18 cellular contexts compared by ENCODE assay signal in genomic region chr3:13114811-13115615, GRCh38. TPM values are rescaled to one million over a fixed set of nuclear protein-coding genes. Genes with fewer than 3 reads are reported as not detected.
DNase-seq lines count a peak whose midpoint lies in the region; ATAC-seq and TF ChIP-seq lines count a peak whose summit lies in the region.
"Had no signal": no experiment of that assay in that cellular context is flagged by ENCODE, and none has a peak within 500 bp of the region (broad histone marks: within the 10 kb centered on the region; RNA-seq: fewer than 3 reads in every experiment).

No MANE protein-coding gene starts in this region.

- H3K9me3 ChIP-seq in BLaER1 (no peaks in the 10 kb centered on the region), neuronal stem cell (replicated peaks in 1 of 2; ENCODE audit: control insufficient read depth in 2 of 2, insufficient read depth in 1 of 2, low read depth in 1 of 2, low read length in 2 of 2) (no peaks in the 10 kb centered on the region)
- H3K9me3 ChIP-seq in naive thymus-derived CD4-positive, alpha-beta T cell (ENCODE audit: control insufficient read depth in 2 of 3, low read length in 3 of 3), result no peaks in the 10 kb centered on the region
- H3K9me3 ChIP-seq: breast epithelium had no signal

- DNase-seq in GM23338 (ENCODE audit: low spot score) (no peak), cerebellum (ENCODE audit: low spot score) (peak; percentile 55), neuronal stem cell (ENCODE audit: low spot score) (no peak), osteocyte (ENCODE audit: extremely low spot score, unreplicated experiment) (no peak), AG08395 (ENCODE audit: low spot score) (no peak)
- no peak for DNase-seq in naive thymus-derived CD4-positive, alpha-beta T cell
- DNase-seq: activated CD4-positive, alpha-beta T cell treated with anti-CD3 and anti-CD28 coated beads, Interleukin-2, amount 10 ng/mL, durations not matched to agents 24 days and 14 days; COR-L47; dermis blood vessel endothelial cell; HFFc6; NCI-H2107; NCI-H526; SHP77 had no signal

- peaks cover 2% of the 10 kb centered on the region for H3K79me1 ChIP-seq in neuronal stem cell (ENCODE audit: low read depth, low read length)

- H2BK12ac ChIP-seq in neuronal stem cell (ENCODE audit: low read length), result no peak overlapping the region

- H3K4me3 Mint-ChIP-seq in GM23338 (no peak overlapping the region), osteocyte (ENCODE audit: unreplicated experiment) (no peak overlapping the region)
- H3K4me3 Mint-ChIP-seq in naive thymus-derived CD4-positive, alpha-beta T cell, result no peak overlapping the region
- H3K4me3 Mint-ChIP-seq: activated CD4-positive, alpha-beta T cell treated with anti-CD3 and anti-CD28 coated beads, Interleukin-2, amount 10 ng/mL, durations not matched to agents 24 days and 14 days; activated T-helper 17 cell treated with anti-CD3 and anti-CD28 coated beads, Interleukin-2, amount 50 U/mL, for 72 hours; HFFc6 had no signal

- peak overlapping the region; percentile 10 for H4K8ac ChIP-seq in neuronal stem cell (ENCODE audit: low read depth, low read length)

- no peak overlapping the region for H3K14ac ChIP-seq in neuronal stem cell (ENCODE audit: low read length)

- no peaks in the 10 kb centered on the region for H4K20me1 ChIP-seq in BLaER1
- no peaks in the 10 kb centered on the region for H4K20me1 ChIP-seq in GM23338 (replicated peaks; ENCODE audit: insufficient read depth)

- no peak overlapping the region for H3K18ac ChIP-seq in neuronal stem cell (ENCODE audit: low read length)

- no peaks in the 10 kb centered on the region for H3K27me3 ChIP-seq in BLaER1
- no peaks in the 10 kb centered on the region for H3K27me3 ChIP-seq in GM23338 (ENCODE audit: insufficient read depth)
- H3K27me3 ChIP-seq in neuronal stem cell (ENCODE audit: control insufficient read depth in 3 of 3, insufficient read depth in 3 of 3, low read depth in 1 of 3, low read length in 3 of 3), result peaks cover 0 to 17% (median 0%) of the 10 kb centered on the region in 3 experiments
- H3K27me3 ChIP-seq in naive thymus-derived CD4-positive, alpha-beta T cell (ENCODE audit: control insufficient read depth in 2 of 2, insufficient read depth in 2 of 2, low read length in 2 of 2), result no peaks in the 10 kb centered on the region

- CTCF ChIA-PET in naive thymus-derived CD4-positive, alpha-beta T cell (lab: Charles Lee), result no interaction called here

- H2AK5ac ChIP-seq in neuronal stem cell (ENCODE audit: low read depth, low read length), result no peak overlapping the region

- H3K4me1 ChIP-seq in BLaER1, result peaks cover 70% of the 10 kb centered on the region
- H3K4me1 ChIP-seq in GM23338 (ENCODE audit: insufficient read depth), result no peaks in the 10 kb centered on the region
- peaks cover 0 to under 1% of the 10 kb centered on the region in 2 donors for H3K4me1 ChIP-seq in neuronal stem cell (ENCODE audit: control insufficient read depth in 2 of 2, insufficient read depth in 1 of 2, low read depth in 1 of 2, low read length in 2 of 2)
- peaks cover 8 to 14% of the 10 kb centered on the region in 2 donors for H3K4me1 ChIP-seq in naive thymus-derived CD4-positive, alpha-beta T cell (ENCODE audit: control insufficient read depth in 2 of 2, insufficient read depth in 2 of 2, low read length in 2 of 2)
- H3K4me1 ChIP-seq: breast epithelium had no signal

- peak; percentile 43 for ATAC-seq in GM23338
- no peak for ATAC-seq in naive thymus-derived CD4-positive, alpha-beta T cell
- ATAC-seq: activated T-helper 17 cell treated with anti-CD3 and anti-CD28 coated beads, Interleukin-2, amount 50 U/mL, for 72 hours; right cardiac atrium had no signal

- intact Hi-C loops in naive thymus-derived CD4-positive, alpha-beta T cell (cut with micrococcal nuclease), result no loop called here

- H3K9me2 ChIP-seq in GM23338 (ENCODE audit: insufficient read depth), result no peaks in the 10 kb centered on the region

- no peak overlapping the region for H2BK15ac ChIP-seq in neuronal stem cell (ENCODE audit: low read length)

- H2BK5ac ChIP-seq in neuronal stem cell (ENCODE audit: low read length), result no peak overlapping the region

- H3K27me3 Mint-ChIP-seq in GM23338 (ENCODE audit: insufficient read depth, low read depth, poor library complexity) (peaks cover 12% of the 10 kb centered on the region), osteocyte (ENCODE audit: unreplicated experiment) (peaks cover 45% of the 10 kb centered on the region)
- peaks cover 0 to 5% (median 5%) of the 10 kb centered on the region in 5 donors for H3K27me3 Mint-ChIP-seq in naive thymus-derived CD4-positive, alpha-beta T cell

- H3K4me1 Mint-ChIP-seq in GM23338 (peaks cover 17% of the 10 kb centered on the region), osteocyte (ENCODE audit: unreplicated experiment) (peaks cover 3% of the 10 kb centered on the region)
- H3K4me1 Mint-ChIP-seq in naive thymus-derived CD4-positive, alpha-beta T cell, result peaks cover 5 to 16% (median 10%) of the 10 kb centered on the region in 7 donors

- H4K91ac ChIP-seq in neuronal stem cell (ENCODE audit: low read depth, low read length, poor library complexity), result no peak overlapping the region

- H3K36me3 Mint-ChIP-seq in GM23338 (ENCODE audit: low read depth) (no peaks in the 10 kb centered on the region), osteocyte (ENCODE audit: unreplicated experiment) (no peaks in the 10 kb centered on the region)
- H3K36me3 Mint-ChIP-seq in naive thymus-derived CD4-positive, alpha-beta T cell, result no peaks in the 10 kb centered on the region

- H3K4me3 ChIP-seq in BLaER1, result no peak overlapping the region
- H3K4me3 ChIP-seq in GM23338, result no peak overlapping the region
- H3K4me3 ChIP-seq in neuronal stem cell (ENCODE audit: low read length in 2 of 2), result no peak overlapping the region
- no peak overlapping the region for H3K4me3 ChIP-seq in naive thymus-derived CD4-positive, alpha-beta T cell (ENCODE audit: low read length)
- H3K4me3 ChIP-seq: breast epithelium, hepatocyte had no signal

- H3K4me2 ChIP-seq in BLaER1 (peak overlapping the region; percentile 54), GM23338 (no peak overlapping the region), neuronal stem cell (ENCODE audit: insufficient read depth, low read length, poor library complexity, severe bottlenecking) (no peak overlapping the region)
- H3K4me2 ChIP-seq: hepatocyte had no signal

- H3K27ac Mint-ChIP-seq in GM23338, result no peak overlapping the region
- no peak overlapping the region for H3K27ac Mint-ChIP-seq in naive thymus-derived CD4-positive, alpha-beta T cell
- no peak overlapping the region for H3K27ac Mint-ChIP-seq in osteocyte (ENCODE audit: unreplicated experiment)
- H3K27ac Mint-ChIP-seq: activated CD4-positive, alpha-beta T cell treated with anti-CD3 and anti-CD28 coated beads, Interleukin-2, amount 10 ng/mL, durations not matched to agents 24 days and 14 days; activated T-helper 17 cell treated with anti-CD3 and anti-CD28 coated beads, Interleukin-2, amount 50 U/mL, for 72 hours; HFFc6 had no signal

- no peaks in the 10 kb centered on the region for H3F3A ChIP-seq in GM23338 (replicated peaks; ENCODE audit: low read depth)

- H3K27ac ChIP-seq in BLaER1 (no peak overlapping the region), GM23338 (ENCODE audit: low read depth) (no peak overlapping the region), neuronal stem cell (replicated peaks; ENCODE audit: low read length) (no peak overlapping the region)
- no peak overlapping the region for H3K27ac ChIP-seq in naive thymus-derived CD4-positive, alpha-beta T cell (ENCODE audit: low read depth, low read length)
- H3K27ac ChIP-seq: breast epithelium, hepatocyte had no signal

- H3K79me2 ChIP-seq in GM23338 (replicated peaks; ENCODE audit: insufficient read depth), result no peaks in the 10 kb centered on the region
- H3K79me2 ChIP-seq: hepatocyte had no signal

- no peak overlapping the region for H3K9ac ChIP-seq in BLaER1
- no peak overlapping the region for H3K9ac ChIP-seq in neuronal stem cell (ENCODE audit: low read depth, low read length, poor library complexity)

- H2BK120ac ChIP-seq in neuronal stem cell (ENCODE audit: low read depth, low read length), result no peak overlapping the region

- no peak overlapping the region for H3K4ac ChIP-seq in neuronal stem cell (ENCODE audit: low read length)

- WGBS in neuronal stem cell (ENCODE audit: extremely low coverage in 2 of 2, insufficient read length in 2 of 2, insufficient replicate concordance in 1 of 2), 2 donors, result no CpG with 5 or more reads among the region's 16 CpGs

- H3K36me3 ChIP-seq in BLaER1 (no peaks in the 10 kb centered on the region), GM23338 (ENCODE audit: insufficient read depth) (no peaks in the 10 kb centered on the region), neuronal stem cell (replicated peaks in 1 of 2; ENCODE audit: control insufficient read depth in 2 of 2, insufficient read depth in 2 of 2, low read length in 2 of 2) (no peaks in the 10 kb centered on the region)
- H3K36me3 ChIP-seq in naive thymus-derived CD4-positive, alpha-beta T cell (ENCODE audit: control insufficient read depth in 2 of 3, insufficient read depth in 3 of 3, low read length in 3 of 3), result no peaks in the 10 kb centered on the region
- H3K36me3 ChIP-seq: breast epithelium had no signal

- peak overlapping the region; percentile 40 for H3K23ac ChIP-seq in neuronal stem cell (ENCODE audit: low read depth, low read length, poor library complexity)

- POLR2A ChIA-PET in naive thymus-derived CD4-positive, alpha-beta T cell (lab: Charles Lee), result no interaction called here

- no peak overlapping the region for H2AFZ ChIP-seq in GM23338
- H2AFZ ChIP-seq in neuronal stem cell (ENCODE audit: low read length), result no peak overlapping the region
- H2AFZ ChIP-seq: hepatocyte had no signal

- H3K9me3 Mint-ChIP-seq in GM23338 (no peaks in the 10 kb centered on the region), osteocyte (ENCODE audit: unreplicated experiment) (no peaks in the 10 kb centered on the region)
- no peaks in the 10 kb centered on the region for H3K9me3 Mint-ChIP-seq in naive thymus-derived CD4-positive, alpha-beta T cell
- H3K9me3 Mint-ChIP-seq: activated CD4-positive, alpha-beta T cell treated with anti-CD3 and anti-CD28 coated beads, Interleukin-2, amount 10 ng/mL, durations not matched to agents 24 days and 14 days; activated T-helper 17 cell treated with anti-CD3 and anti-CD28 coated beads, Interleukin-2, amount 50 U/mL, for 72 hours; HFFc6 had no signal

- TF ChIP-seq CTCF in GM23338 (conservative IDR thresholded peaks at IDR 0.05; ENCODE audit: low read depth in 2 of 2), result no peak
- TF ChIP-seq CTCF in osteocyte (IDR thresholded peaks at IDR 0.05), result no peak

TF ChIP-seq in GM23338, 12 proteins besides CTCF, POLR2A, EP300 and RAD21:
- TF ChIP-seq STAT1 (IDR thresholded peaks at IDR 0.05; ENCODE audit: unreplicated experiment), result no peak

RNA-seq across cellular contexts. Expression of gene IQSEC1, which starts 41.8 kb away (rescaled TPM):
- total RNA-seq in GM23338 (2014; rRNA removed; shearing (Covaris generic)), result 36.2 and 51.9 TPM in 2 replicates
- 7.7 and 8.0 TPM in 2 replicates for polyA plus RNA-seq in GM23338 (2016; fragmentation: Nextera tagmentation; extraction: Ambion mirVana)
- total RNA-seq in cerebellum, result 27.2 TPM
- 22.0 TPM for polyA plus RNA-seq in neuronal stem cell (2013, experiment 1 of 2)
- polyA plus RNA-seq in neuronal stem cell (2013, experiment 2 of 2), result 22.8 TPM
- total RNA-seq in naive thymus-derived CD4-positive, alpha-beta T cell, result 100 to 1,000 TPM in 1 of 5 experiments, 10 to 100 TPM in 4; 51.8 to 163 (median 79.5) TPM
- 10 to 100 TPM; 21.1 to 38.8 TPM for polyA plus RNA-seq in naive thymus-derived CD4-positive, alpha-beta T cell
- 37.9 and 38.7 TPM in 2 replicates for total RNA-seq in osteocyte
